ENCODE assay signal across 1 cellular context in the genomic region with DNA sequence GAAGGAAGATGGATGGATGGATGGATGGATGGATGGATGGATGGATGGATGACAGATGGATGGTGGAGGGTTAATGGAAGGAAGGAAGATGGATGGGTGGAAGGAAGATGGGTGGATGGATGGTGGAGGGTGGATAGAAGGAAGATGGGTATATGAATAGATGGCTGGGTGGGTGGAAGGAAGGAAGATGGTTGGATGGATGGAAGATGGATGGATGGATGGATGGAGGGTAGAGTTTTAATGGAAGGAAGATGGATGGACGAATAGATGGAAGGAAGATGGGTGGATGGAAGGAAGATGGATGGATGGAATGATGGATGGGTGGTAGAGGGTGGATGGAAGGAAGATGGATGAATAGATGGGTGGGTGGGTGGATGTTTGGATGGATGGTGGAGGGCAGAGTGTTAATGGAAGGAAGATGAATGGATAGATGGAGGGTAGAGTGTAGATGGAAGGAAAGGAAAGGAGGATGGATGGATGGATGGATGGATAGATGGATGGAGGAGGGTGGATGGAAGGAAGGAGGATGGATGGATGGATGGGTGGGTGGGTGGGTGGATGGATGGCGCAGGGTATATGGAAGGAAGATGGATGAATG.
TF ChIP-seq lines count a peak whose summit lies in the region.

No MANE protein-coding gene starts in this region.

TF ChIP-seq in HEK293, 187 proteins besides CTCF, POLR2A, EP300 and RAD21 (continued from another document):
- TF ChIP-seq, protein P1, sequence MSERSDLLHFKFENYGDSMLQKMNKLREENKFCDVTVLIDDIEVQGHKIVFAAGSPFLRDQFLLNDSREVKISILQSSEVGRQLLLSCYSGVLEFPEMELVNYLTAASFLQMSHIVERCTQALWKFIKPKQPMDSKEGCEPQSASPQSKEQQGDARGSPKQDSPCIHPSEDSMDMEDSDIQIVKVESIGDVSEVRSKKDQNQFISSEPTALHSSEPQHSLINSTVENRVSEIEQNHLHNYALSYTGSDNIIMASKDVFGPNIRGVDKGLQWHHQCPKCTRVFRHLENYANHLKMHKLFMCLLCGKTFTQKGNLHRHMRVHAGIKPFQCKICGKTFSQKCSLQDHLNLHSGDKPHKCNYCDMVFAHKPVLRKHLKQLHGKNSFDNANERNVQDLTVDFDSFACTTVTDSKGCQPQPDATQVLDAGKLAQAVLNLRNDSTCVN (tag by site-specific recombination; optimal IDR thresholded peaks at IDR 0.05): no peak
- TF ChIP-seq ZFP69B (tag by site-specific recombination; IDR thresholded peaks at IDR 0.05): no peak
- TF ChIP-seq, protein P2, sequence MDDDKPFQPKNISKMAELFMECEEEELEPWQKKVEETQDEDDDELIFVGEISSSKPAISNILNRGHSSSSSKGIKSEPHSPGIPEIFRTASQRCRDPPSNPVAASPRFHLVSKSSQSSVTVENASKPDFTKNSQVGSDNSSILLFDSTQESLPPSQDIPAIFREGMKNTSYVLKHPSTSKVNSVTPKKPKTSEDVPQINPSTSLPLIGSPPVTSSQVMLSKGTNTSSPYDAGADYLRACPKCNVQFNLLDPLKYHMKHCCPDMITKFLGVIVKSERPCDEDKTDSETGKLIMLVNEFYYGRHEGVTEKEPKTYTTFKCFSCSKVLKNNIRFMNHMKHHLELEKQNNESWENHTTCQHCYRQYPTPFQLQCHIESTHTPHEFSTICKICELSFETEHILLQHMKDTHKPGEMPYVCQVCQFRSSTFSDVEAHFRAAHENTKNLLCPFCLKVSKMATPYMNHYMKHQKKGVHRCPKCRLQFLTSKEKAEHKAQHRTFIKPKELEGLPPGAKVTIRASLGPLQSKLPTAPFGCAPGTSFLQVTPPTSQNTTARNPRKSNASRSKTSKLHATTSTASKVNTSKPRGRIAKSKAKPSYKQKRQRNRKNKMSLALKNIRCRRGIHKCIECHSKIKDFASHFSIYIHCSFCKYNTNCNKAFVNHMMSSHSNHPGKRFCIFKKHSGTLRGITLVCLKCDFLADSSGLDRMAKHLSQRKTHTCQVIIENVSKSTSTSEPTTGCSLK (tag by site-specific recombination; IDR thresholded peaks at IDR 0.05): no peak
- no peak for TF ChIP-seq SCRT2 (tag by site-specific recombination; IDR thresholded peaks at IDR 0.05)
- peak; percentile 98 for TF ChIP-seq ZNF366 (tag by site-specific recombination; conservative IDR thresholded peaks at IDR 0.05)
- peak; percentile 93 for TF ChIP-seq ZBTB17 (tag by site-specific recombination; IDR thresholded peaks at IDR 0.05)
- no peak for TF ChIP-seq ZNF239 (tag by site-specific recombination; IDR thresholded peaks at IDR 0.05)
- TF ChIP-seq ZBTB20 (tag by site-specific recombination; IDR thresholded peaks at IDR 0.05): no peak
- 0 out of 2 replicates have a peak, but pooled peaks have one; percentile 44 for TF ChIP-seq ZNF521 (tag by site-specific recombination; IDR thresholded peaks at IDR 0.05)
- TF ChIP-seq, protein P3, sequence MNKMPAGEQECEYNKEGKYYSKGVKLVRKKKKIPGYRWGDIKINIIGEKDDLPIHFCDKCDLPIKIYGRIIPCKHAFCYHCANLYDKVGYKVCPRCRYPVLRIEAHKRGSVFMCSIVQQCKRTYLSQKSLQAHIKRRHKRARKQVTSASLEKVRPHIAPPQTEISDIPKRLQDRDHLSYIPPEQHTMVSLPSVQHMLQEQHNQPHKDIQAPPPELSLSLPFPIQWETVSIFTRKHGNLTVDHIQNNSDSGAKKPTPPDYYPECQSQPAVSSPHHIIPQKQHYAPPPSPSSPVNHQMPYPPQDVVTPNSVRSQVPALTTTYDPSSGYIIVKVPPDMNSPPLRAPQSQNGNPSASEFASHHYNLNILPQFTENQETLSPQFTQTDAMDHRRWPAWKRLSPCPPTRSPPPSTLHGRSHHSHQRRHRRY (tag by site-specific recombination; IDR thresholded peaks at IDR 0.05): no peak
